8 cellular contexts compared by ENCODE assay signal in the genomic region with DNA sequence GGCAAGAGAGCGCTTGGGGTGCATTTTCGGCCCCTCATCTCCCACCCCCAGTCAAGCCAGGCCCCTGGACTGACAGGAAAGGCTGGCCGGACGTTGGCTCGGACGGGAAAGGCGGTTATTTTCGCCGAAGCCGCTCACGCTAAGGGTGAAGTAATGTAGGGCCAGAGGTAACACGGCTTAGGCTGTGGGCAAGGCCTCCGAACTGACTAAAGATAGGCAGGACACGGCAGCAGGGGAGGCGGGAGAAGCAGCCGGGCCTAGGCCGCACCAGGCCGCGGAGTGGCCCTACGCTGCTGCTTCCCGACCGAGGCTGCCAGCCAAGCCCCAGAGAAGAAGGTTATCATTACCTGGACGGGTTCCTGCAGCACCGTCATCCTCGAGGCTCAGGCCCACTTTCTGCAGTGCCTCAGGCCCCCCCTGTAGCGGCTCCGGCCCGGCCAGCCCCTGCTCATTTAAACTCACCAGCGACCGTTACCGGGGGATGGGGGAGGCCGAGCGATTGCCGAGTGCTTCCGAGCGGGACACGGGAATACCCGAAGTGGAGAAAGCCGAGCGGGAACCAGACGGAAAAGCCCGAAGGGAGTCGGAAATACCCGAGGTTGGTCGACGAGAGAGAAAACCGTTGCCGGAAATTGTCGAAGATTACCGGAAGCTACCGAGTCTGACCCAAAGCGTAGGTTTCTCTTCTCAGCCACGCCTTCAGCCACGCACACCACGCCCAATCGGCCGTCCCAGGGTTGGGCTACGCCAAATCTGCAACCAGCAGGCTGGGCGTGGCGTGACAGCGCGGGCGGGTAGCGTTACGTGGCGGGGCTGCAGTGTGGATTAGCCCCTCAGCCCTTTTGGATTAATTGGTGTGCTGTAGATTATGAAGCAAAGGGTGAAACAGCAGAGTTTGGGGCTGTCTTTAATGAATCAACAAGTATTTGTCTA. TPM values are rescaled to one million over a fixed set of nuclear protein-coding genes. Genes with fewer than 3 reads are reported as not detected.
DNase-seq lines count a peak whose midpoint lies in the region; ATAC-seq and TF ChIP-seq lines count a peak whose summit lies in the region.

A gene with protein sequence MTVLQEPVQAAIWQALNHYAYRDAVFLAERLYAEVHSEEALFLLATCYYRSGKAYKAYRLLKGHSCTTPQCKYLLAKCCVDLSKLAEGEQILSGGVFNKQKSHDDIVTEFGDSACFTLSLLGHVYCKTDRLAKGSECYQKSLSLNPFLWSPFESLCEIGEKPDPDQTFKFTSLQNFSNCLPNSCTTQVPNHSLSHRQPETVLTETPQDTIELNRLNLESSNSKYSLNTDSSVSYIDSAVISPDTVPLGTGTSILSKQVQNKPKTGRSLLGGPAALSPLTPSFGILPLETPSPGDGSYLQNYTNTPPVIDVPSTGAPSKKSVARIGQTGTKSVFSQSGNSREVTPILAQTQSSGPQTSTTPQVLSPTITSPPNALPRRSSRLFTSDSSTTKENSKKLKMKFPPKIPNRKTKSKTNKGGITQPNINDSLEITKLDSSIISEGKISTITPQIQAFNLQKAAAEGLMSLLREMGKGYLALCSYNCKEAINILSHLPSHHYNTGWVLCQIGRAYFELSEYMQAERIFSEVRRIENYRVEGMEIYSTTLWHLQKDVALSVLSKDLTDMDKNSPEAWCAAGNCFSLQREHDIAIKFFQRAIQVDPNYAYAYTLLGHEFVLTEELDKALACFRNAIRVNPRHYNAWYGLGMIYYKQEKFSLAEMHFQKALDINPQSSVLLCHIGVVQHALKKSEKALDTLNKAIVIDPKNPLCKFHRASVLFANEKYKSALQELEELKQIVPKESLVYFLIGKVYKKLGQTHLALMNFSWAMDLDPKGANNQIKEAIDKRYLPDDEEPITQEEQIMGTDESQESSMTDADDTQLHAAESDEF (minus strand): TSS at position 497 of the 933 bp plus-strand sequence. CDS start 123 bp downstream, at position 374.

- CTCF ChIA-PET in Panc1 (lab: Charles Lee), result no interaction called here

- peak; percentile 99 for DNase-seq in DMS53 (lab: John Stamatoyannopoulos, UW)
- peak; percentile 100 for DNase-seq in KG1 (lab: John Stamatoyannopoulos, UW)
- DNase-seq in Panc1 (ENCODE audit: low read depth, low spot score), result peak; percentile 93
- DNase-seq in activated T-cell treated with anti-CD3 and anti-CD28 coated beads, Interleukin-2, amount 50 U/mL, for 4 hours, result peak; percentile 100
- peak; percentile 100 for DNase-seq in erythroblast (lab: John Stamatoyannopoulos, UW)
- peak; percentile 100 for DNase-seq in stimulated activated CD8-positive, alpha-beta memory T cell treated with anti-CD3 and anti-CD28 coated beads, Interleukin-4, amount 100 ng/mL, for 48 hours

- ATAC-seq in GM21723 (IDR thresholded peaks at IDR 0.05; ENCODE audit: unreplicated experiment) (peak; percentile 92), Panc1 (peak; percentile 98)
- peak; percentile 96 to 97 for ATAC-seq in activated T-cell treated with anti-CD3 and anti-CD28 coated beads, Interleukin-2, amount 50 U/mL, for 4 hours

- peak within 1 kb of the TSS; percentile 95 for H3K4me3 ChIP-seq in Panc1 (ENCODE audit: low read depth in 2 of 2, low read length in 2 of 2)
- H3K4me3 ChIP-seq in mucosa of rectum (ENCODE audit: low read length in 2 of 2), result peak within 1 kb of the TSS; percentile 93 to 96

- in situ Hi-C loops in Panc1 (cut with HindIII; ENCODE audit: low pct_unique_long_range_greater_than_20kb, low sequenced_read_pairs), result no loop called here

- H3K27me3 Mint-ChIP-seq in activated T-cell treated with anti-CD3 and anti-CD28 coated beads, Interleukin-2, amount 50 U/mL, for 4 hours (ENCODE audit: low read depth), result no peaks in the 10 kb centered on the region

- H3K27me3 ChIP-seq in Panc1 (ENCODE audit: control insufficient read depth, insufficient read depth, low read length) (no peaks in the 10 kb centered on the region), mucosa of rectum (ENCODE audit: control insufficient read depth in 2 of 2, insufficient read depth in 2 of 2, low read length in 2 of 2) (no peaks in the 10 kb centered on the region)

- TF ChIP-seq POLR2A in erythroblast (IDR thresholded peaks at IDR 0.05; ENCODE audit: low read length), result peak; percentile 88

- H3K36me3 ChIP-seq in Panc1 (ENCODE audit: control insufficient read depth, insufficient read depth, low read length) (peaks cover 9% of the 10 kb centered on the region; the same call in 1 of the 2 replicates), mucosa of rectum (ENCODE audit: control insufficient read depth in 2 of 2, insufficient read depth in 2 of 2, low read length in 2 of 2) (no peaks in the 10 kb centered on the region)

- H3K4me3 Mint-ChIP-seq in activated T-cell treated with anti-CD3 and anti-CD28 coated beads, Interleukin-2, amount 50 U/mL, for 4 hours, result peak within 1 kb of the TSS; percentile 92

- POLR2A ChIA-PET in Panc1 (lab: Charles Lee), result interaction anchor here (0.6 kb wide), 1 partner anchor 136 kb away, joined by 10 read pairs; no protein-coding TSS in a partner anchor

- H3K9ac ChIP-seq in mucosa of rectum (ENCODE audit: low read depth in 1 of 2, low read length in 2 of 2), result peak within 1 kb of the TSS; percentile 92 to 97

- no TSS peak for BruUV-seq in Panc1 (replicated peaks; lab: Mats Ljungman, UMichigan)

- no peaks in the 10 kb centered on the region for H3K9me3 Mint-ChIP-seq in activated T-cell treated with anti-CD3 and anti-CD28 coated beads, Interleukin-2, amount 50 U/mL, for 4 hours

- peaks cover 6% of the 10 kb centered on the region for H3K36me3 Mint-ChIP-seq in activated T-cell treated with anti-CD3 and anti-CD28 coated beads, Interleukin-2, amount 50 U/mL, for 4 hours (ENCODE audit: insufficient read depth)

- TF ChIP-seq CTCF in Panc1 (IDR thresholded peaks at IDR 0.05), result no peak

- H3K4me1 ChIP-seq in Panc1 (ENCODE audit: control insufficient read depth, insufficient read depth, low read length), result peaks cover 13% of the 10 kb centered on the region
- peaks cover 9 to 12% of the 10 kb centered on the region in 2 donors for H3K4me1 ChIP-seq in mucosa of rectum (ENCODE audit: control insufficient read depth in 2 of 2, insufficient read depth in 2 of 2, low read length in 2 of 2)

- H3K27ac ChIP-seq in Panc1 (ENCODE audit: low read length) (peak within 1 kb of the TSS; percentile 99), mucosa of rectum (ENCODE audit: low read depth in 2 of 2, low read length in 2 of 2) (peak within 1 kb of the TSS; percentile 93 to 96)

- H3K9me3 ChIP-seq in Panc1 (ENCODE audit: control insufficient read depth, insufficient read depth, low read depth, low read length) (no peaks in the 10 kb centered on the region), mucosa of rectum (ENCODE audit: control insufficient read depth in 2 of 2, low read length in 2 of 2) (no peaks in the 10 kb centered on the region)

- intact Hi-C loops in Panc1 (cut with micrococcal nuclease; ENCODE audit: unreplicated experiment), result no loop called here

- H3K4me1 Mint-ChIP-seq in activated T-cell treated with anti-CD3 and anti-CD28 coated beads, Interleukin-2, amount 50 U/mL, for 4 hours (ENCODE audit: low read depth), result peaks cover 51% of the 10 kb centered on the region

RNA-seq across cellular contexts. Expression of the gene that starts here (rescaled TPM):
- total RNA-seq in Panc1 (2021; ENCODE audit: unreplicated experiment), result 97.5 TPM
- polyA plus RNA-seq in Panc1 (2012; ENCODE audit: insufficient read length), result 39.0 TPM
- 10 to 100 TPM; 61.1 to 74.9 (median 66.0) TPM for total RNA-seq in activated T-cell treated with anti-CD3 and anti-CD28 coated beads, Interleukin-2, amount 50 U/mL, for 4 hours

Comparison
In these comparisons a context has a peak if more than half of its experiments do, and no peak if none do; other contexts are left out.
1. Peak in every context shown above with its lines: DNase-seq, ATAC-seq, H3K4me3 ChIP-seq and H3K27ac ChIP-seq.